Comparison of ENCODE assay signal across 37 cellular contexts in genomic region chr4:159906051-159906450, GRCh38.
"Had no signal": no experiment of that assay in that cellular context is flagged by ENCODE, and none has a peak within 500 bp of the region (broad histone marks: within the 10 kb centered on the region; RNA-seq: fewer than 3 reads in every experiment).

No MANE protein-coding gene starts in this region.

- H3K4me3 Mint-ChIP-seq: activated naive CD4-positive, alpha-beta T cell treated with anti-CD3 and anti-CD28 coated beads for 36 hours; activated naive CD4-positive, alpha-beta T cell treated with anti-CD3 and anti-CD28 coated beads, Interleukin-2, amount 10 ng/mL, durations not matched to agents 7 days and 5 days; activated naive CD4-positive, alpha-beta T cell treated with anti-CD3 and anti-CD28 coated beads, Interleukin-2, amount 50 U/mL, for 24 hours; activated naive CD8-positive, alpha-beta T cell; activated naive CD8-positive, alpha-beta T cell treated with anti-CD3 and anti-CD28 coated beads for 36 hours; activated naive CD8-positive, alpha-beta T cell treated with anti-CD3 and anti-CD28 coated beads, Interleukin-2, amount 10 ng/mL, durations not matched to agents 7 days and 5 days; activated naive CD8-positive, alpha-beta T cell treated with anti-CD3 and anti-CD28 coated beads, Interleukin-2, amount 50 U/mL, for 24 hours; activated T-cell treated with anti-CD3 and anti-CD28 coated beads, Interleukin-2, amount 50 U/mL, for 24 hours; activated T-cell treated with anti-CD3 and anti-CD28 coated beads, Interleukin-2, amount 50 U/mL, for 4 hours; activated T-cell treated with anti-CD3 and anti-CD28 coated beads, Interleukin-2, amount 50 U/mL, for 72 hours; activated T-helper 1 cell treated with anti-CD3 and anti-CD28 coated beads, Interleukin-12 subunit alpha, Interleukin-12 subunit beta, Interleukin-2, Interleukin-4 antibody, amounts not matched to agents 30 ng/mL and 10 ng/mL and 1 ng/mL, durations not matched to agents 14 hours and 24 hours and 36 hours; activated T-helper 17 cell treated with anti-CD3 and anti-CD28 coated beads, Interleukin-2, amount 50 U/mL, for 72 hours; brain; central memory CD8-positive, alpha-beta T cell had no signal

- H3K4me1 ChIP-seq: ascending aorta, breast epithelium had no signal

- H3K36me3 ChIP-seq: adrenal gland, ascending aorta, brain microvascular endothelial cell, breast epithelium, cardiac muscle cell had no signal

- H3K36me3 Mint-ChIP-seq: activated naive CD4-positive, alpha-beta T cell treated with anti-CD3 and anti-CD28 coated beads, Interleukin-2, amount 10 ng/mL, durations not matched to agents 7 days and 5 days; activated naive CD4-positive, alpha-beta T cell treated with anti-CD3 and anti-CD28 coated beads, Interleukin-2, amount 50 U/mL, for 24 hours; activated naive CD8-positive, alpha-beta T cell; activated naive CD8-positive, alpha-beta T cell treated with anti-CD3 and anti-CD28 coated beads for 36 hours; activated naive CD8-positive, alpha-beta T cell treated with anti-CD3 and anti-CD28 coated beads, Interleukin-2, amount 10 ng/mL, durations not matched to agents 7 days and 5 days; brain had no signal

- H3K27ac Mint-ChIP-seq: activated naive CD4-positive, alpha-beta T cell treated with anti-CD3 and anti-CD28 coated beads for 36 hours; activated naive CD4-positive, alpha-beta T cell treated with anti-CD3 and anti-CD28 coated beads, Interleukin-2, amount 10 ng/mL, durations not matched to agents 7 days and 5 days; activated naive CD4-positive, alpha-beta T cell treated with anti-CD3 and anti-CD28 coated beads, Interleukin-2, amount 50 U/mL, for 24 hours; activated naive CD4-positive, alpha-beta T cell treated with anti-CD3 and anti-CD28 coated beads, Interleukin-2, amount 50 U/mL, for 72 hours; activated naive CD8-positive, alpha-beta T cell; activated naive CD8-positive, alpha-beta T cell treated with anti-CD3 and anti-CD28 coated beads for 36 hours; activated naive CD8-positive, alpha-beta T cell treated with anti-CD3 and anti-CD28 coated beads, Interleukin-2, amount 10 ng/mL, durations not matched to agents 7 days and 5 days; activated naive CD8-positive, alpha-beta T cell treated with anti-CD3 and anti-CD28 coated beads, Interleukin-2, amount 50 U/mL, for 24 hours; activated T-cell treated with anti-CD3 and anti-CD28 coated beads, Interleukin-2, amount 50 U/mL, for 24 hours; activated T-cell treated with anti-CD3 and anti-CD28 coated beads, Interleukin-2, amount 50 U/mL, for 72 hours; activated T-helper 1 cell treated with anti-CD3 and anti-CD28 coated beads, Interleukin-12 subunit alpha, Interleukin-12 subunit beta, Interleukin-2, Interleukin-4 antibody, amounts not matched to agents 30 ng/mL and 10 ng/mL and 1 ng/mL, durations not matched to agents 14 hours and 24 hours and 36 hours; activated T-helper 17 cell treated with anti-CD3 and anti-CD28 coated beads, Interleukin-2, amount 50 U/mL, for 72 hours; activated T-helper 2 cell treated with anti-CD3 and anti-CD28 coated beads, Interferon-gamma antibody, Interleukin-2, Interleukin-4, amounts not matched to agents 10 μg/mL and 5 μg/mL and 100 μg/mL, durations not matched to agents 14 hours and 24 hours and 36 hours had no signal

- H3K9me3 ChIP-seq: adrenal gland, ascending aorta, body of pancreas had no signal

- DNase-seq: activated effector memory CD4-positive, alpha-beta T cell treated with anti-CD3 and anti-CD28 coated beads, Interleukin-2, amount 50 U/mL, for 16 hours; activated effector memory CD4-positive, alpha-beta T cell treated with Interleukin-2 at 50 U/mL for 16 hours; activated gamma-delta T cell; activated gamma-delta T cell treated with Interleukin-2 at 50 U/mL for 16 hours; activated naive CD4-positive, alpha-beta T cell; activated naive CD4-positive, alpha-beta T cell treated with anti-CD3 and anti-CD28 coated beads for 36 hours; activated naive CD4-positive, alpha-beta T cell treated with anti-CD3 and anti-CD28 coated beads, Interleukin-2, amount 10 ng/mL, durations not matched to agents 7 days and 5 days; activated naive CD4-positive, alpha-beta T cell treated with anti-CD3 and anti-CD28 coated beads, Interleukin-2, amount 50 U/mL, for 16 hours; activated naive CD4-positive, alpha-beta T cell treated with Interleukin-2 at 50 U/mL for 16 hours; activated naive CD8-positive, alpha-beta T cell treated with anti-CD3 and anti-CD28 coated beads for 36 hours; activated naive CD8-positive, alpha-beta T cell treated with anti-CD3 and anti-CD28 coated beads, Interleukin-2, amount 10 ng/mL, durations not matched to agents 7 days and 5 days; activated naive CD8-positive, alpha-beta T cell treated with anti-CD3 and anti-CD28 coated beads, Interleukin-2, amount 50 U/mL, for 24 hours; activated T-cell treated with anti-CD3 and anti-CD28 coated beads, Interleukin-2, amount 50 U/mL, for 1 hour; activated T-cell treated with anti-CD3 and anti-CD28 coated beads, Interleukin-2, amount 50 U/mL, for 24 hours; activated T-cell treated with anti-CD3 and anti-CD28 coated beads, Interleukin-2, amount 50 U/mL, for 4 hours; activated T-cell treated with anti-CD3 and anti-CD28 coated beads, Interleukin-2, amount 50 U/mL, for 48 hours; activated T-cell treated with anti-CD3 and anti-CD28 coated beads, Interleukin-2, amount 50 U/mL, for 72 hours; adrenal gland; amniotic stem cell; amygdala; anterior cingulate cortex; aorta; body of pancreas; brain microvascular endothelial cell; central memory CD4-positive, alpha-beta T cell; cerebellar nuclear complex had no signal

- H3K27ac ChIP-seq: adrenal gland, ascending aorta, body of pancreas, brain microvascular endothelial cell, breast epithelium, cardiac muscle cell had no signal

- H3K27me3 Mint-ChIP-seq: activated naive CD4-positive, alpha-beta T cell treated with anti-CD3 and anti-CD28 coated beads, Interleukin-2, amount 10 ng/mL, durations not matched to agents 7 days and 5 days; activated naive CD4-positive, alpha-beta T cell treated with anti-CD3 and anti-CD28 coated beads, Interleukin-2, amount 50 U/mL, for 24 hours; activated naive CD8-positive, alpha-beta T cell; activated naive CD8-positive, alpha-beta T cell treated with anti-CD3 and anti-CD28 coated beads for 36 hours; activated naive CD8-positive, alpha-beta T cell treated with anti-CD3 and anti-CD28 coated beads, Interleukin-2, amount 10 ng/mL, durations not matched to agents 7 days and 5 days; activated T-cell treated with anti-CD3 and anti-CD28 coated beads, Interleukin-2, amount 50 U/mL, for 24 hours; activated T-helper 17 cell treated with anti-CD3 and anti-CD28 coated beads, Interleukin-2, amount 50 U/mL, for 72 hours; central memory CD8-positive, alpha-beta T cell had no signal

- H3K27me3 ChIP-seq: adrenal gland, ascending aorta, body of pancreas, brain microvascular endothelial cell, breast epithelium, cardiac muscle cell had no signal

- H3K4me1 Mint-ChIP-seq: activated naive CD4-positive, alpha-beta T cell treated with anti-CD3 and anti-CD28 coated beads, Interleukin-2, amount 10 ng/mL, durations not matched to agents 7 days and 5 days; activated naive CD4-positive, alpha-beta T cell treated with anti-CD3 and anti-CD28 coated beads, Interleukin-2, amount 50 U/mL, for 24 hours; activated naive CD8-positive, alpha-beta T cell treated with anti-CD3 and anti-CD28 coated beads for 36 hours; activated naive CD8-positive, alpha-beta T cell treated with anti-CD3 and anti-CD28 coated beads, Interleukin-2, amount 10 ng/mL, durations not matched to agents 7 days and 5 days; activated naive CD8-positive, alpha-beta T cell treated with anti-CD3 and anti-CD28 coated beads, Interleukin-2, amount 50 U/mL, for 24 hours; activated T-helper 17 cell treated with anti-CD3 and anti-CD28 coated beads, Interleukin-2, amount 50 U/mL, for 72 hours; brain; central memory CD8-positive, alpha-beta T cell had no signal

- H3K9me3 Mint-ChIP-seq: activated naive CD4-positive, alpha-beta T cell treated with anti-CD3 and anti-CD28 coated beads, Interleukin-2, amount 50 U/mL, for 24 hours; activated naive CD8-positive, alpha-beta T cell treated with anti-CD3 and anti-CD28 coated beads for 36 hours; activated T-cell treated with anti-CD3 and anti-CD28 coated beads, Interleukin-2, amount 50 U/mL, for 24 hours had no signal

- ATAC-seq: activated naive CD4-positive, alpha-beta T cell treated with anti-CD3 and anti-CD28 coated beads, Interleukin-2, amount 50 U/mL, for 72 hours; activated naive CD8-positive, alpha-beta T cell treated with anti-CD3 and anti-CD28 coated beads, Interleukin-2, amount 50 U/mL, for 24 hours; activated T-cell treated with anti-CD3 and anti-CD28 coated beads, Interleukin-2, amount 50 U/mL, for 4 hours; activated T-cell treated with anti-CD3 and anti-CD28 coated beads, Interleukin-2, amount 50 U/mL, for 72 hours; activated T-helper 17 cell treated with anti-CD3 and anti-CD28 coated beads, Interleukin-2, amount 50 U/mL, for 72 hours; body of pancreas had no signal

- H3K4me3 ChIP-seq: adrenal gland, ascending aorta, body of pancreas, breast epithelium, cardiac muscle cell had no signal
